15 cellular contexts compared by ENCODE assay signal in the genomic region with DNA sequence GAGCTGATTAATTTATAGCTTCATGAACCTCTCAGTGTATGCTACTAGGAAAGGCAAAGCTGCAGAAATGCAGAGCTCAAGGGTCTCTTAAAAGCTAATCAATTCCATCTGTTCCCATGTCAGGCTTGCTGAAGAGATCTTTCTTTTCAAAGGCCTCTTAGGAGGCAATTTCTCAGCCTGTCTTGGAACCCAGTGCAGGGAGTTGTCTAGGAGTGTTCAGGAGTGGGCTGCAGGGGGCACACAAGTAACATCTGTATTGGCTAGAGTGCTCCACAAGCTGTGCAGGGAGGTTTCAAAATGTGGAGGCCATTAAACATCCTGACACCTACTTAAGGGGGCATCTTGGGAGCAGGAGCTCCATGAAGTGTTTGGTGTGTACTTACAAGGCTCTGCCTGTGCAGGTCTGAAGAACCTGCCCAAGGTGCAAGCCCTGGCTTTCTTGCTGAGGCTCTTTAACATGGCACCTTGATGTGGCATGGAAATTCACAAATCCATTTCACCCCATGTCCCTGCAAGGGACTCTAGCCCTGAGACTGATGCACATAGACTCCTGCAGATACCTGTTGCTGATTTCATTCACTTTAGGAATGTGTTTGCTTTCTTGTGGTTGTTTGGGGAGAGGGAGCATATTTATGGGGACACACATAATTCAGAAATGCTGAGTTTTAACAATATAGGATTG.
DNase-seq lines count a peak whose midpoint lies in the region; ATAC-seq and TF ChIP-seq lines count a peak whose summit lies in the region.
"Had no signal": no experiment of that assay in that cellular context is flagged by ENCODE, and none has a peak within 500 bp of the region (broad histone marks: within the 10 kb centered on the region; RNA-seq: fewer than 3 reads in every experiment).

No MANE protein-coding gene starts in this region.

- H3K36me3 Mint-ChIP-seq in endothelial cell (ENCODE audit: low read depth, unreplicated experiment) = no peaks in the 10 kb centered on the region
- H3K36me3 Mint-ChIP-seq in activated naive CD4-positive, alpha-beta T cell treated with anti-CD3 and anti-CD28 coated beads for 36 hours (ENCODE audit: low read depth) = peaks cover 2% of the 10 kb centered on the region

- no peak overlapping the region for H3K27ac Mint-ChIP-seq in endothelial cell (ENCODE audit: unreplicated experiment)
- no peak overlapping the region for H3K27ac Mint-ChIP-seq in activated naive CD4-positive, alpha-beta T cell treated with anti-CD3 and anti-CD28 coated beads for 36 hours

- DNase-seq in DMS53 (lab: John Stamatoyannopoulos, UW) (peak; percentile 39), DMS53 treated with DMSO at 0.1 percent for 48 hours (lab: John Stamatoyannopoulos, UW; ENCODE audit: unreplicated experiment) (no peak), NCI-H524 treated with DMSO at 0.1 percent for 48 hours (lab: John Stamatoyannopoulos, UW) (peak; percentile 70), endothelial cell (ENCODE audit: low spot score) (peak; percentile 10), neuronal stem cell (ENCODE audit: low spot score) (no peak), DMS153 treated with DMSO at 0.1 percent for 48 hours (lab: John Stamatoyannopoulos, UW; ENCODE audit: unreplicated experiment) (no peak)
- no peak for DNase-seq in activated naive CD4-positive, alpha-beta T cell treated with anti-CD3 and anti-CD28 coated beads for 36 hours
- DNase-seq: activated CD4-positive, alpha-beta T cell treated with anti-CD3 and anti-CD28 coated beads, Interleukin-2, amount 50 U/mL, for 48 hours; hypothalamus; KG1; mammary epithelial cell; NCI-H2029 treated with DMSO at 0.1 percent for 48 hours; pancreas had no signal

- TF ChIP-seq CTCF in endothelial cell (IDR thresholded peaks at IDR 0.05; ENCODE audit: unreplicated experiment) = no peak

- H3K4ac ChIP-seq in neuronal stem cell (ENCODE audit: low read length) = no peak overlapping the region

- peaks cover 5% of the 10 kb centered on the region for H3K79me1 ChIP-seq in neuronal stem cell (ENCODE audit: low read depth, low read length)

- peaks cover 3% of the 10 kb centered on the region for H3K9me3 Mint-ChIP-seq in endothelial cell (ENCODE audit: unreplicated experiment)
- peaks cover 5% of the 10 kb centered on the region for H3K9me3 Mint-ChIP-seq in activated naive CD4-positive, alpha-beta T cell treated with anti-CD3 and anti-CD28 coated beads for 36 hours

- no peak overlapping the region for H3K4me3 ChIP-seq in neuronal stem cell (ENCODE audit: low read length in 2 of 2)
- H3K4me3 ChIP-seq: pancreas, thoracic aorta had no signal

- intact Hi-C loops in activated naive CD4-positive, alpha-beta T cell treated with anti-CD3 and anti-CD28 coated beads for 36 hours (cut with micrococcal nuclease) = no loop called here

- H3K36me3 ChIP-seq in neuronal stem cell (replicated peaks in 1 of 2; ENCODE audit: control insufficient read depth in 2 of 2, insufficient read depth in 2 of 2, low read length in 2 of 2) = peaks cover 0 to 5% of the 10 kb centered on the region in 2 donors
- H3K36me3 ChIP-seq: pancreas, thoracic aorta had no signal

- H3K4me3 Mint-ChIP-seq in endothelial cell (ENCODE audit: unreplicated experiment) = no peak overlapping the region
- H3K4me3 Mint-ChIP-seq in activated naive CD4-positive, alpha-beta T cell treated with anti-CD3 and anti-CD28 coated beads for 36 hours = no peak overlapping the region

- H3K27ac ChIP-seq in neuronal stem cell (replicated peaks; ENCODE audit: low read length) = no peak overlapping the region
- H3K27ac ChIP-seq: pancreas, thoracic aorta had no signal

- H2BK5ac ChIP-seq in neuronal stem cell (ENCODE audit: low read length) = no peak overlapping the region

- H2BK15ac ChIP-seq in neuronal stem cell (ENCODE audit: low read length) = no peak overlapping the region

- no peak overlapping the region for H4K8ac ChIP-seq in neuronal stem cell (ENCODE audit: low read depth, low read length)

- no peak overlapping the region for H3K4me2 ChIP-seq in neuronal stem cell (ENCODE audit: insufficient read depth, low read length, poor library complexity, severe bottlenecking)

- no peak overlapping the region for H2AK5ac ChIP-seq in neuronal stem cell (ENCODE audit: low read depth, low read length)

- H3K27me3 Mint-ChIP-seq in endothelial cell (ENCODE audit: unreplicated experiment) = no peaks in the 10 kb centered on the region
- no peaks in the 10 kb centered on the region for H3K27me3 Mint-ChIP-seq in activated naive CD4-positive, alpha-beta T cell treated with anti-CD3 and anti-CD28 coated beads for 36 hours (ENCODE audit: low read depth)

- no peak overlapping the region for H3K23ac ChIP-seq in neuronal stem cell (ENCODE audit: low read depth, low read length, poor library complexity)

- no peaks in the 10 kb centered on the region for H3K4me1 Mint-ChIP-seq in endothelial cell (ENCODE audit: unreplicated experiment)
- H3K4me1 Mint-ChIP-seq in activated naive CD4-positive, alpha-beta T cell treated with anti-CD3 and anti-CD28 coated beads for 36 hours (ENCODE audit: low read depth) = peaks cover 8% of the 10 kb centered on the region

- no peaks in the 10 kb centered on the region for H3K27me3 ChIP-seq in neuronal stem cell (ENCODE audit: control insufficient read depth in 3 of 3, insufficient read depth in 3 of 3, low read depth in 1 of 3, low read length in 3 of 3)
- H3K27me3 ChIP-seq: pancreas had no signal

- H3K14ac ChIP-seq in neuronal stem cell (ENCODE audit: low read length) = no peak overlapping the region

- peaks cover 0 to 26% of the 10 kb centered on the region in 2 donors for H3K9me3 ChIP-seq in neuronal stem cell (replicated peaks in 1 of 2; ENCODE audit: control insufficient read depth in 2 of 2, insufficient read depth in 1 of 2, low read depth in 1 of 2, low read length in 2 of 2)
- H3K9me3 ChIP-seq: pancreas had no signal

- H4K91ac ChIP-seq in neuronal stem cell (ENCODE audit: low read depth, low read length, poor library complexity) = no peak overlapping the region

- peak overlapping the region; percentile 39 for H2AFZ ChIP-seq in neuronal stem cell (ENCODE audit: low read length)

- CTCF ChIA-PET in activated naive CD4-positive, alpha-beta T cell treated with anti-CD3 and anti-CD28 coated beads for 36 hours (lab: Charles Lee) = interaction anchor here (0.6 to 2.3 kb wide), 3 partner anchors 9 to 75 kb away, joined by 3 to 8 read pairs (median 3); no protein-coding TSS in a partner anchor

- H3K4me1 ChIP-seq in neuronal stem cell (ENCODE audit: control insufficient read depth in 2 of 2, insufficient read depth in 1 of 2, low read depth in 1 of 2, low read length in 2 of 2) = peaks cover 0 to 2% of the 10 kb centered on the region in 2 donors
- H3K4me1 ChIP-seq: pancreas had no signal

- H2BK120ac ChIP-seq in neuronal stem cell (ENCODE audit: low read depth, low read length) = no peak overlapping the region

- no peak for ATAC-seq in GM21737 (IDR thresholded peaks at IDR 0.05; ENCODE audit: unreplicated experiment)
- ATAC-seq: pancreas had no signal

- H3K9ac ChIP-seq in neuronal stem cell (ENCODE audit: low read depth, low read length, poor library complexity) = no peak overlapping the region

- no peak overlapping the region for H2BK12ac ChIP-seq in neuronal stem cell (ENCODE audit: low read length)

- H3K18ac ChIP-seq in neuronal stem cell (ENCODE audit: low read length) = no peak overlapping the region

Comparison
In these comparisons a context has a peak if more than half of its experiments do, and no peak if none do; other contexts are left out.
1. DNase-seq: peak in DMS53 (single experiment), NCI-H524 treated with DMSO at 0.1 percent for 48 hours (single experiment) and endothelial cell (single experiment); none in DMS53 treated with DMSO at 0.1 percent for 48 hours (single experiment), neuronal stem cell (single experiment), DMS153 treated with DMSO at 0.1 percent for 48 hours (single experiment) and activated naive CD4-positive, alpha-beta T cell treated with anti-CD3 and anti-CD28 coated beads for 36 hours (single experiment).